17 cellular contexts compared by ENCODE assay signal in the genomic region with DNA sequence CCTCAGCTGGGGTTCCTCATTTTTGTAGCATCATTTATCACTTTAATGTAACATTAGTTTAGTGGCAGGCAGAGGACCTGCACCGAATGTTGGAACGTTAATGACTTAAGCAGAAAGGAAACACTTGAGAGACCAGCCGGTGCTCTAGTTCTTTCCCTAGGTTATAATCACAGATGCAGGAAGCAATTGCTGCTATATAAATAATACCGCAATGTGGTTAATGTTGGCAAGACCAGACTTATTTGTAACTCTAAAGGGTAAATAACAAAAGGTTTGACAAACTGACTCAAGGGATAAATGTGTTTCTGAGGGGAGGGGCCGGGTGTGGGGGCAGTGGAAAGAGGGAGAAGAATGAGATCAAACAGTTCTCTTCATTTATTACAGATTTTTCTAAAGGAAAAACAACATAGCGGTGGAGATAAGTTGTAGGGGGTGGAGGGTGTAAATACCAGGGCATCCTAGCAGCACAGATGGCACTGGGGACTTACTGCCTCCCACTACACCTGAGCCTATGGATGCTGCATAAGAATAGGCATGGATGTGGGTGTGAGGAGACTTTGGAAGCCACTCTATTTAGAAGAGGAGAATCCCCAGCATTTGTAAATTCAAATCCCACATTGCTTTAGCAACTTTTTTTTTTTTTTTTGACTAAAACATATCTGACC. TPM values are rescaled to one million over a fixed set of nuclear protein-coding genes. Genes with fewer than 3 reads are reported as not detected.
DNase-seq lines count a peak whose midpoint lies in the region; ATAC-seq, FAIRE-seq and TF ChIP-seq lines count a peak whose summit lies in the region.
"Had no signal": no experiment of that assay in that cellular context is flagged by ENCODE, and none has a peak within 500 bp of the region (broad histone marks: within the 10 kb centered on the region; RNA-seq: fewer than 3 reads in every experiment).

No MANE protein-coding gene starts in this region.

- H3K27ac ChIP-seq in astrocyte (ENCODE audit: low read depth, low read length) = no peak overlapping the region
- H3K27ac ChIP-seq in naive thymus-derived CD4-positive, alpha-beta T cell (ENCODE audit: low read depth, low read length) = no peak overlapping the region
- H3K27ac ChIP-seq: cardiac muscle cell had no signal

- no peak overlapping the region for H2AFZ ChIP-seq in astrocyte (ENCODE audit: low read depth, low read length)

- H3K36me3 Mint-ChIP-seq in astrocyte (ENCODE audit: low read depth, unreplicated experiment) = no peaks in the 10 kb centered on the region
- H3K36me3 Mint-ChIP-seq in naive thymus-derived CD4-positive, alpha-beta T cell = peaks cover 0 to 2% (median 0%) of the 10 kb centered on the region in 5 donors
- H3K36me3 Mint-ChIP-seq: IgD-negative memory B cell had no signal

- no peak overlapping the region for H3K27ac Mint-ChIP-seq in astrocyte (ENCODE audit: unreplicated experiment)
- no peak overlapping the region for H3K27ac Mint-ChIP-seq in naive thymus-derived CD4-positive, alpha-beta T cell
- H3K27ac Mint-ChIP-seq: IgD-negative memory B cell had no signal

- no peaks in the 10 kb centered on the region for H3K79me2 ChIP-seq in astrocyte (ENCODE audit: insufficient read depth, low read length)

- peak; percentile 18 for DNase-seq in GDM1 (lab: John Stamatoyannopoulos, UW)
- peak; percentile 16 for DNase-seq in NCI-H128 (lab: John Stamatoyannopoulos, UW; ENCODE audit: unreplicated experiment)
- DNase-seq in astrocyte (ENCODE audit: low read depth) = peak; percentile 66
- DNase-seq in lung microvascular endothelial cell (ENCODE audit: low read depth in 2 of 2) = peak; percentile 5 to 44
- no peak for DNase-seq in pons (ENCODE audit: low spot score)
- no peak for DNase-seq in naive thymus-derived CD4-positive, alpha-beta T cell
- DNase-seq in EL = no peak
- DNase-seq: activated CD8-positive, alpha-beta memory T cell treated with anti-CD3 and anti-CD28 coated beads for 24 hours; NCI-H2081 treated with DMSO at 0.1 percent for 48 hours; T-helper 9 cell had no signal

- CTCF ChIA-PET in naive thymus-derived CD4-positive, alpha-beta T cell (lab: Charles Lee) = no interaction called here

- intact Hi-C loops in naive thymus-derived CD4-positive, alpha-beta T cell (cut with micrococcal nuclease) = no loop called here

- H3K9me3 Mint-ChIP-seq in astrocyte (ENCODE audit: unreplicated experiment) = no peaks in the 10 kb centered on the region
- H3K9me3 Mint-ChIP-seq in naive thymus-derived CD4-positive, alpha-beta T cell = no peaks in the 10 kb centered on the region
- H3K9me3 Mint-ChIP-seq: IgD-negative memory B cell had no signal

- H3K4me1 ChIP-seq in astrocyte (ENCODE audit: insufficient read depth, low read length) = no peaks in the 10 kb centered on the region
- H3K4me1 ChIP-seq in naive thymus-derived CD4-positive, alpha-beta T cell (ENCODE audit: control insufficient read depth in 2 of 2, insufficient read depth in 2 of 2, low read length in 2 of 2) = no peaks in the 10 kb centered on the region

- H3K36me3 ChIP-seq in astrocyte (ENCODE audit: insufficient read depth, low read length) = no peaks in the 10 kb centered on the region
- no peaks in the 10 kb centered on the region for H3K36me3 ChIP-seq in naive thymus-derived CD4-positive, alpha-beta T cell (ENCODE audit: control insufficient read depth in 2 of 3, insufficient read depth in 3 of 3, low read length in 3 of 3)
- H3K36me3 ChIP-seq: cardiac muscle cell had no signal

- H3K9ac ChIP-seq in astrocyte (ENCODE audit: low read length) = no peak overlapping the region

- H4K20me1 ChIP-seq in astrocyte (ENCODE audit: insufficient read depth, low read length) = no peaks in the 10 kb centered on the region

- ATAC-seq in HG03571 (IDR thresholded peaks at IDR 0.05; ENCODE audit: unreplicated experiment) = no peak
- no peak for ATAC-seq in naive thymus-derived CD4-positive, alpha-beta T cell
- ATAC-seq: Panc1 had no signal

- POLR2A ChIA-PET in naive thymus-derived CD4-positive, alpha-beta T cell (lab: Charles Lee) = no interaction called here

- H3K27me3 Mint-ChIP-seq in astrocyte (ENCODE audit: low read depth, unreplicated experiment) = no peaks in the 10 kb centered on the region
- H3K27me3 Mint-ChIP-seq in naive thymus-derived CD4-positive, alpha-beta T cell = peaks cover 25 to 64% (median 38%) of the 10 kb centered on the region in 5 donors

- H3K27me3 ChIP-seq in astrocyte (ENCODE audit: insufficient read depth, low read length) = no peaks in the 10 kb centered on the region
- H3K27me3 ChIP-seq in naive thymus-derived CD4-positive, alpha-beta T cell (ENCODE audit: control insufficient read depth in 2 of 2, insufficient read depth in 2 of 2, low read length in 2 of 2) = no peaks in the 10 kb centered on the region
- H3K27me3 ChIP-seq: cardiac muscle cell had no signal

- H3K9me3 ChIP-seq in astrocyte (ENCODE audit: insufficient read depth, low read depth, low read length) = no peaks in the 10 kb centered on the region
- no peaks in the 10 kb centered on the region for H3K9me3 ChIP-seq in naive thymus-derived CD4-positive, alpha-beta T cell (ENCODE audit: control insufficient read depth in 2 of 3, low read length in 3 of 3)

- no peak overlapping the region for H3K4me3 ChIP-seq in astrocyte (ENCODE audit: insufficient read depth, low read depth, low read length)
- H3K4me3 ChIP-seq in naive thymus-derived CD4-positive, alpha-beta T cell (ENCODE audit: low read length) = no peak overlapping the region
- H3K4me3 ChIP-seq: cardiac muscle cell had no signal

- H3K4me3 Mint-ChIP-seq in astrocyte (ENCODE audit: unreplicated experiment) = no peak overlapping the region
- no peak overlapping the region for H3K4me3 Mint-ChIP-seq in naive thymus-derived CD4-positive, alpha-beta T cell

- no peak for FAIRE-seq in astrocyte (lab: Jason Lieb, UNC)

- H3K4me2 ChIP-seq in astrocyte (ENCODE audit: low read length) = peak overlapping the region; percentile 8

- H3K4me1 Mint-ChIP-seq in astrocyte (ENCODE audit: low read depth, unreplicated experiment) = peaks cover under 1% of the 10 kb centered on the region
- peaks cover 0 to 5% (median 0%) of the 10 kb centered on the region in 7 donors for H3K4me1 Mint-ChIP-seq in naive thymus-derived CD4-positive, alpha-beta T cell
- H3K4me1 Mint-ChIP-seq: IgD-negative memory B cell had no signal

- no peak for TF ChIP-seq CTCF in astrocyte (IDR thresholded peaks at IDR 0.05; ENCODE audit: insufficient read depth, low read depth, low read length)

RNA-seq across cellular contexts. Expression of gene IL1RAP, which starts 27.6 kb away (rescaled TPM):
- total RNA-seq in astrocyte (19.4 and 27.3 TPM in 2 replicates), lung microvascular endothelial cell (1.8 and 2.2 TPM in 2 replicates)
- total RNA-seq in naive thymus-derived CD4-positive, alpha-beta T cell = 10 to 100 TPM; 12.0 to 29.0 (median 14.8) TPM
- 1 to 10 TPM; 5.9 to 6.6 TPM for polyA plus RNA-seq in naive thymus-derived CD4-positive, alpha-beta T cell

RNA-seq across cellular contexts. Expression of gene TMEM207, which starts 36.6 kb away (rescaled TPM):
- total RNA-seq in astrocyte = not detected in 2 replicates
- total RNA-seq in lung microvascular endothelial cell = not detected in 2 replicates
- total RNA-seq in naive thymus-derived CD4-positive, alpha-beta T cell = not detected
- not detected for polyA plus RNA-seq in naive thymus-derived CD4-positive, alpha-beta T cell
- total RNA-seq: cardiac muscle cell, mononuclear cell, posterior vena cava had no signal
- polyA plus RNA-seq: cardiac muscle cell, IgD-negative memory B cell, thymus had no signal

Comparison
In these comparisons a context has a peak if more than half of its experiments do, and no peak if none do; other contexts are left out.
1. DNase-seq: peak in GDM1 (single experiment), NCI-H128 (single experiment), astrocyte (single experiment) and lung microvascular endothelial cell (2 of 2); none in pons (single experiment), naive thymus-derived CD4-positive, alpha-beta T cell (0 of 9) and EL (single experiment).